Comparison of ENCODE assay signal across 8 cellular contexts in the genomic region with DNA sequence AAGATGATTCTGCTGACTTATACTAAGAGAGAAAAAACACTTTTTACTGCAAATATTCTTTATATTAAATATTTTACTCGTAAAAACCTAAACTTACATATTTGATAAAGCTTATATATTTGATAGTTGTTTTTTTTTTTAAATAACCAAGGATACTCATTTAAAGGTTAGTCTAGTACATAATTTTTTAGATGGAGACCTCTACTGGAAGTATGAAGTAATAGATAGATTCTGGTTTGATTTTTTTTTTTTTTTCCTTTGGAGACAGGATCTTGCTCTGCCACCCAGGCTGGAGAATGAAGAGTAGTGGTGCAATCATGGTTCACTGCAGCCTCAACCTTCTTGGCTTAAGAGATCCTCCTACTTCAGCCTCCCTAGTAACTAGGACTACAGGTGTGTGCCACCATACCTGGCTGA. TPM values are rescaled to one million over a fixed set of nuclear protein-coding genes. Genes with fewer than 3 reads are reported as not detected.
DNase-seq lines count a peak whose midpoint lies in the region; ATAC-seq, FAIRE-seq and TF ChIP-seq lines count a peak whose summit lies in the region.

No MANE protein-coding gene starts in this region.

- H3K36me3 ChIP-seq in kidney (ENCODE audit: control insufficient read depth in 1 of 2, insufficient read depth in 2 of 2, low read length in 2 of 2), result no peaks in the 10 kb centered on the region

- H3K4me3 Mint-ChIP-seq in HFFc6, result no peak overlapping the region

- no peak overlapping the region for H3K27ac Mint-ChIP-seq in HFFc6

- peak; percentile 94 for FAIRE-seq in kidney (lab: Jason Lieb, UNC)

- peaks cover 14% of the 10 kb centered on the region; the same call in 1 of the 2 replicates for H3K4me1 Mint-ChIP-seq in HFFc6 (ENCODE audit: low read depth)

- H3K4me1 ChIP-seq in kidney (ENCODE audit: control insufficient read depth in 1 of 2, insufficient read depth in 1 of 2, low read depth in 1 of 2, low read length in 2 of 2), result no peaks in the 10 kb centered on the region

- peaks cover 13% of the 10 kb centered on the region for H3K36me3 Mint-ChIP-seq in HFFc6 (ENCODE audit: low read depth)

- TF ChIP-seq CTCF in HFFc6 (IDR thresholded peaks at IDR 0.05) (peak; percentile 72), VCaP (conservative IDR thresholded peaks at IDR 0.05) (peak; percentile 74), kidney (IDR thresholded peaks at IDR 0.05; ENCODE audit: borderline replicate concordance, extremely low read depth, insufficient read depth) (peak; percentile 16)

- no peak overlapping the region for H3K9ac ChIP-seq in kidney (ENCODE audit: low read length in 2 of 2)

- H3K9me3 ChIP-seq in kidney (ENCODE audit: control insufficient read depth in 1 of 2, low read length in 2 of 2), result peaks cover 0 to 5% of the 10 kb centered on the region in 2 donors

- H3K27ac ChIP-seq in VCaP (peak overlapping the region; percentile 74), kidney (ENCODE audit: low read depth in 2 of 2, low read length in 2 of 2) (no peak overlapping the region)

- peak; percentile 38 for DNase-seq in AG20443 (ENCODE audit: low spot score)
- no peak for DNase-seq in HFFc6
- DNase-seq in kidney, result no peak
- DNase-seq in HK-2 (ENCODE audit: unreplicated experiment), result no peak
- DNase-seq in NK-92 (lab: John Stamatoyannopoulos, UW; ENCODE audit: unreplicated experiment), result no peak
- DNase-seq in A172 (ENCODE audit: low spot score), result no peak

- ATAC-seq in GM18520 (IDR thresholded peaks at IDR 0.05; ENCODE audit: unreplicated experiment), result no peak

- no peaks in the 10 kb centered on the region for H3K27me3 Mint-ChIP-seq in HFFc6 (ENCODE audit: insufficient read depth)

- intact Hi-C loops in kidney (cut with DNase I), result no loop called here

- H3K9me3 Mint-ChIP-seq in HFFc6, result peaks cover 5% of the 10 kb centered on the region

- no peak overlapping the region for H3K4me3 ChIP-seq in kidney (ENCODE audit: low read length in 2 of 2)

RNA-seq across cellular contexts. Expression of a gene that starts 16.4 kb away (rescaled TPM):
- total RNA-seq in HFFc6 (2021; fragmentation: NEBNext Ultra II Directional; extraction: Animal tissue kit (Norgen Biotek cat#: 25700)), result 10 to 100 TPM; 11.5 to 15.6 (median 14.0) TPM
- total RNA-seq in kidney, result 35.7 TPM
- 4.4 TPM for polyA plus RNA-seq in kidney (ENCODE audit: insufficient read depth, low read depth, low replicate concordance)
- total RNA-seq in A172 (2014; rRNA removed; shearing (Covaris generic)), result 9.9 and 11.5 TPM in 2 replicates

Comparison
In these comparisons a context has a peak if more than half of its experiments do, and no peak if none do; other contexts are left out.
1. CTCF ChIP-seq: peak in every context shown above with its lines; median percentile 74 in VCaP; 72 in HFFc6; 16 in kidney.